In the genomic region with DNA sequence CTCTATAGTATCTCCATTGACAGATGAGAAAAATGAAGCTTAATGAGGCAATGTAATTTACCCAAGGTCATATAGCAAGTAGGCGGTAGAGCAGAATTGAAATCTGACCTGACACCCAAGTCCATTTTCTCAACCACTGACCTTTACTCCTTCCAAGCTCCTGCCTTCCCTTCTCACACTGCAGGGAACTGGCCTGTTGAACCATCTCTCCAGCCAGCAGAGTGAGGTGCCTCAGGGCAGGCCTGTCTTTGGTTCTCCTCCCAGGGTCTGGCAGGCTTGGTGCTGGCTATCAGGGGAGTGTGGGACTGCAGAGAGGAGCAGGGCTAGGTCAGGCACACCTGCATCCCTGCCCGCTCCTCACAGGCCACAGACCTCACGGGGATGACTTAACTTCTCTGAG, we compare ENCODE assay signal across 14 cellular contexts.
DNase-seq lines count a peak whose midpoint lies in the region; ATAC-seq, FAIRE-seq and TF ChIP-seq lines count a peak whose summit lies in the region.
"Had no signal": no experiment of that assay in that cellular context is flagged by ENCODE, and none has a peak within 500 bp of the region (broad histone marks: within the 10 kb centered on the region; RNA-seq: fewer than 3 reads in every experiment).

No MANE protein-coding gene starts in this region.

- no peaks in the 10 kb centered on the region for H3K9me3 ChIP-seq in BLaER1 treated with 17β-estradiol and CSF1 and Interleukin-3, amounts not matched to agents 10 nM and 100 nM (replicated peaks in 1 of 11)
- H3K9me3 ChIP-seq in small intestine (ENCODE audit: control insufficient read depth, low read depth) = no peaks in the 10 kb centered on the region
- no peaks in the 10 kb centered on the region for H3K9me3 ChIP-seq in osteoblast (ENCODE audit: low read depth, low read length)
- H3K9me3 ChIP-seq: A549 had no signal

- no peaks in the 10 kb centered on the region for H3K27me3 ChIP-seq in BLaER1 treated with 17β-estradiol and CSF1 and Interleukin-3, amounts not matched to agents 10 nM and 100 nM
- H3K27me3 ChIP-seq in small intestine (ENCODE audit: control insufficient read depth in 2 of 2, insufficient read depth in 2 of 2, low read length in 2 of 2) (no peaks in the 10 kb centered on the region), osteoblast (ENCODE audit: insufficient read depth, low read length) (no peaks in the 10 kb centered on the region)

- H2AFZ ChIP-seq in osteoblast (ENCODE audit: low read length) = no peak overlapping the region
- H2AFZ ChIP-seq: GM23248 had no signal

- peaks cover 13% of the 10 kb centered on the region for H3K27me3 Mint-ChIP-seq in activated T-cell treated with anti-CD3 and anti-CD28 coated beads, Interleukin-2, amount 50 U/mL, for 72 hours (ENCODE audit: low read depth)
- H3K27me3 Mint-ChIP-seq: CD4-positive, CD25-positive, alpha-beta regulatory T cell had no signal

- H3K27ac ChIP-seq in BLaER1 treated with 17β-estradiol and CSF1 and Interleukin-3, amounts not matched to agents 10 nM and 100 nM = peak overlapping the region in 3 of 11 experiments; percentile 10 to 26 (median 26); a peak in 2 of 22 replicates
- H3K27ac ChIP-seq in small intestine (ENCODE audit: low read depth in 1 of 2, low read length in 1 of 2) (no peak overlapping the region), osteoblast (ENCODE audit: low read depth, low read length) (no peak overlapping the region)
- H3K27ac ChIP-seq: A549, GM23248, HL-60 had no signal

- peak overlapping the region in 9 of 11 experiments; percentile 17 to 88 (median 70); a peak in 17 of 22 replicates for H3K4me2 ChIP-seq in BLaER1 treated with 17β-estradiol and CSF1 and Interleukin-3, amounts not matched to agents 10 nM and 100 nM
- no peak overlapping the region for H3K4me2 ChIP-seq in osteoblast (ENCODE audit: insufficient read depth, low read length)
- H3K4me2 ChIP-seq: A549 had no signal

- no peaks in the 10 kb centered on the region for H3K79me2 ChIP-seq in osteoblast (ENCODE audit: insufficient read depth, low read length)

- H3K9me3 Mint-ChIP-seq in activated T-cell treated with anti-CD3 and anti-CD28 coated beads, Interleukin-2, amount 50 U/mL, for 72 hours = no peaks in the 10 kb centered on the region
- H3K9me3 Mint-ChIP-seq: H9 had no signal

- no peak overlapping the region for H3K4me3 Mint-ChIP-seq in activated T-cell treated with anti-CD3 and anti-CD28 coated beads, Interleukin-2, amount 50 U/mL, for 72 hours
- H3K4me3 Mint-ChIP-seq: CD4-positive, CD25-positive, alpha-beta regulatory T cell; H9 had no signal

- peak; percentile 43 for DNase-seq in NCI-H69 (lab: John Stamatoyannopoulos, UW)
- DNase-seq in left lobe of liver (ENCODE audit: low spot score) = no peak
- peak; percentile 36 for DNase-seq in small intestine
- no peak for DNase-seq in osteoblast (ENCODE audit: insufficient read length, low spot score, missing footprints)
- DNase-seq in activated T-cell treated with anti-CD3 and anti-CD28 coated beads, Interleukin-2, amount 50 U/mL, for 72 hours = no peak
- no peak for DNase-seq in effector CD8-positive, alpha-beta T cell (lab: John Stamatoyannopoulos, UW)
- DNase-seq: CD4-positive, CD25-positive, alpha-beta regulatory T cell; DMS53; GM23248; H9 had no signal

- TF ChIP-seq CTCF in osteoblast (IDR thresholded peaks at IDR 0.05; ENCODE audit: extremely low read depth, low read depth, low read length) = no peak

- H3K4me1 ChIP-seq in BLaER1 treated with 17β-estradiol and CSF1 and Interleukin-3, amounts not matched to agents 10 nM and 100 nM = peaks cover 0 to 67% (median 47%) of the 10 kb centered on the region in 10 experiments; a peak in 16 of 20 replicates
- H3K4me1 ChIP-seq in small intestine (ENCODE audit: control insufficient read depth in 2 of 2, insufficient read depth in 1 of 2, low read depth in 1 of 2, low read length in 1 of 2) = no peaks in the 10 kb centered on the region
- H3K4me1 ChIP-seq in osteoblast (ENCODE audit: insufficient read depth, low read length) = no peaks in the 10 kb centered on the region
- H3K4me1 ChIP-seq: A549 had no signal

- peak; percentile 78 for ATAC-seq in left lobe of liver
- ATAC-seq in activated T-cell treated with anti-CD3 and anti-CD28 coated beads, Interleukin-2, amount 50 U/mL, for 72 hours (replicated peaks in 1 of 2) = no peak
- ATAC-seq: A549, K562 had no signal

- FAIRE-seq in small intestine (lab: Jason Lieb, UNC) = no peak
- FAIRE-seq: A549, K562 had no signal

- no peak overlapping the region for H3K27ac Mint-ChIP-seq in activated T-cell treated with anti-CD3 and anti-CD28 coated beads, Interleukin-2, amount 50 U/mL, for 72 hours
- H3K27ac Mint-ChIP-seq: CD4-positive, CD25-positive, alpha-beta regulatory T cell had no signal

- H4K20me1 ChIP-seq in BLaER1 treated with 17β-estradiol and CSF1 and Interleukin-3, amounts not matched to agents 10 nM and 100 nM = no peaks in the 10 kb centered on the region
- no peaks in the 10 kb centered on the region for H4K20me1 ChIP-seq in osteoblast (ENCODE audit: insufficient read depth, low read length)

- H3K9ac ChIP-seq in BLaER1 treated with 17β-estradiol and CSF1 and Interleukin-3, amounts not matched to agents 10 nM and 100 nM = no peak overlapping the region; a peak in 1 of 22 replicates
- H3K9ac ChIP-seq: GM23248 had no signal

- no peaks in the 10 kb centered on the region for H3K36me3 ChIP-seq in BLaER1 treated with 17β-estradiol and CSF1 and Interleukin-3, amounts not matched to agents 10 nM and 100 nM
- H3K36me3 ChIP-seq in small intestine (ENCODE audit: control insufficient read depth in 2 of 2, insufficient read depth in 2 of 2, low read length in 2 of 2) (no peaks in the 10 kb centered on the region), osteoblast (ENCODE audit: insufficient read depth, low read length) (no peaks in the 10 kb centered on the region)

- 69 to 86% (median 78%) methylated on average over 3 of the region's 3 CpGs for WGBS in small intestine, 3 donors

- H3K4me1 Mint-ChIP-seq in activated T-cell treated with anti-CD3 and anti-CD28 coated beads, Interleukin-2, amount 50 U/mL, for 72 hours (ENCODE audit: low read depth) = no peaks in the 10 kb centered on the region
- H3K4me1 Mint-ChIP-seq: CD4-positive, CD25-positive, alpha-beta regulatory T cell had no signal

- H3K4me3 ChIP-seq in BLaER1 treated with 17β-estradiol and CSF1 and Interleukin-3, amounts not matched to agents 10 nM and 100 nM = no peak overlapping the region
- H3K4me3 ChIP-seq in small intestine (ENCODE audit: low read depth in 1 of 2, low read length in 2 of 2) = no peak overlapping the region
- no peak overlapping the region for H3K4me3 ChIP-seq in osteoblast (ENCODE audit: insufficient read depth, low read length)
- H3K4me3 ChIP-seq: A549, GM23248, K562 had no signal

- no peaks in the 10 kb centered on the region for H3K36me3 Mint-ChIP-seq in activated T-cell treated with anti-CD3 and anti-CD28 coated beads, Interleukin-2, amount 50 U/mL, for 72 hours (ENCODE audit: insufficient read depth in 2 of 2)
- H3K36me3 Mint-ChIP-seq: CD4-positive, CD25-positive, alpha-beta regulatory T cell had no signal

Comparison
In these comparisons a context has a peak if more than half of its experiments do, and no peak if none do; other contexts are left out.
1. DNase-seq: peak in NCI-H69 (single experiment) and small intestine (single experiment); none in left lobe of liver (single experiment), osteoblast (single experiment), activated T-cell treated with anti-CD3 and anti-CD28 coated beads, Interleukin-2, amount 50 U/mL, for 72 hours (0 of 2) and effector CD8-positive, alpha-beta T cell (single experiment).